3 cellular contexts compared by ENCODE assay signal in genomic region chr17:47376247-47376646, GRCh38.
A peak's percentile ranks its signal among the peaks of the same experiment; 100 is the strongest.
TF ChIP-seq lines count a peak whose summit lies in the region.

No MANE protein-coding gene starts in this region.

TF ChIP-seq in HepG2, 621 proteins besides CTCF, POLR2A, EP300 and RAD21:
- TF ChIP-seq ZNF556 (CRISPR knock-in tag; IDR thresholded peaks at IDR 0.05; ENCODE audit: borderline replicate concordance), result no peak
- no peak for TF ChIP-seq KLF6 (CRISPR knock-in tag; IDR thresholded peaks at IDR 0.05)
- peak; percentile 80 for TF ChIP-seq ATF7 (IDR thresholded peaks at IDR 0.05)
- no peak for TF ChIP-seq ATF7 (CRISPR knock-in tag; IDR thresholded peaks at IDR 0.05)
- TF ChIP-seq ZNF670 (CRISPR knock-in tag; IDR thresholded peaks at IDR 0.05; ENCODE audit: borderline replicate concordance), result no peak

TF ChIP-seq in HEK293, 187 proteins besides CTCF, POLR2A, EP300 and RAD21:
- TF ChIP-seq, protein P1, sequence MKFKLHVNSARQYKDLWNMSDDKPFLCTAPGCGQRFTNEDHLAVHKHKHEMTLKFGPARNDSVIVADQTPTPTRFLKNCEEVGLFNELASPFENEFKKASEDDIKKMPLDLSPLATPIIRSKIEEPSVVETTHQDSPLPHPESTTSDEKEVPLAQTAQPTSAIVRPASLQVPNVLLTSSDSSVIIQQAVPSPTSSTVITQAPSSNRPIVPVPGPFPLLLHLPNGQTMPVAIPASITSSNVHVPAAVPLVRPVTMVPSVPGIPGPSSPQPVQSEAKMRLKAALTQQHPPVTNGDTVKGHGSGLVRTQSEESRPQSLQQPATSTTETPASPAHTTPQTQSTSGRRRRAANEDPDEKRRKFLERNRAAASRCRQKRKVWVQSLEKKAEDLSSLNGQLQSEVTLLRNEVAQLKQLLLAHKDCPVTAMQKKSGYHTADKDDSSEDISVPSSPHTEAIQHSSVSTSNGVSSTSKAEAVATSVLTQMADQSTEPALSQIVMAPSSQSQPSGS (tag by site-specific recombination; IDR thresholded peaks at IDR 0.05; ENCODE audit: low read depth), result peak; percentile 54; the same call in 1 of the 2 replicates
- TF ChIP-seq, protein P2, sequence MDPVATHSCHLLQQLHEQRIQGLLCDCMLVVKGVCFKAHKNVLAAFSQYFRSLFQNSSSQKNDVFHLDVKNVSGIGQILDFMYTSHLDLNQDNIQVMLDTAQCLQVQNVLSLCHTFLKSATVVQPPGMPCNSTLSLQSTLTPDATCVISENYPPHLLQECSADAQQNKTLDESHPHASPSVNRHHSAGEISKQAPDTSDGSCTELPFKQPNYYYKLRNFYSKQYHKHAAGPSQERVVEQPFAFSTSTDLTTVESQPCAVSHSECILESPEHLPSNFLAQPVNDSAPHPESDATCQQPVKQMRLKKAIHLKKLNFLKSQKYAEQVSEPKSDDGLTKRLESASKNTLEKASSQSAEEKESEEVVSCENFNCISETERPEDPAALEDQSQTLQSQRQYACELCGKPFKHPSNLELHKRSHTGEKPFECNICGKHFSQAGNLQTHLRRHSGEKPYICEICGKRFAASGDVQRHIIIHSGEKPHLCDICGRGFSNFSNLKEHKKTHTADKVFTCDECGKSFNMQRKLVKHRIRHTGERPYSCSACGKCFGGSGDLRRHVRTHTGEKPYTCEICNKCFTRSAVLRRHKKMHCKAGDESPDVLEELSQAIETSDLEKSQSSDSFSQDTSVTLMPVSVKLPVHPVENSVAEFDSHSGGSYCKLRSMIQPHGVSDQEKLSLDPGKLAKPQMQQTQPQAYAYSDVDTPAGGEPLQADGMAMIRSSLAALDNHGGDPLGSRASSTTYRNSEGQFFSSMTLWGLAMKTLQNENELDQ (tag by site-specific recombination; IDR thresholded peaks at IDR 0.05; ENCODE audit: low read depth), result no peak
- TF ChIP-seq ZNF837 (tag by site-specific recombination; IDR thresholded peaks at IDR 0.05) (no peak), KLF9 (tag by site-specific recombination; IDR thresholded peaks at IDR 0.05; ENCODE audit: low read depth) (no peak), ZFP69B (tag by site-specific recombination; IDR thresholded peaks at IDR 0.05) (no peak)

TF ChIP-seq in GM12878, 131 proteins besides CTCF, POLR2A, EP300 and RAD21:
- no peak for TF ChIP-seq TCF7 (IDR thresholded peaks at IDR 0.05; ENCODE audit: borderline replicate concordance)
- TF ChIP-seq, protein P3, sequence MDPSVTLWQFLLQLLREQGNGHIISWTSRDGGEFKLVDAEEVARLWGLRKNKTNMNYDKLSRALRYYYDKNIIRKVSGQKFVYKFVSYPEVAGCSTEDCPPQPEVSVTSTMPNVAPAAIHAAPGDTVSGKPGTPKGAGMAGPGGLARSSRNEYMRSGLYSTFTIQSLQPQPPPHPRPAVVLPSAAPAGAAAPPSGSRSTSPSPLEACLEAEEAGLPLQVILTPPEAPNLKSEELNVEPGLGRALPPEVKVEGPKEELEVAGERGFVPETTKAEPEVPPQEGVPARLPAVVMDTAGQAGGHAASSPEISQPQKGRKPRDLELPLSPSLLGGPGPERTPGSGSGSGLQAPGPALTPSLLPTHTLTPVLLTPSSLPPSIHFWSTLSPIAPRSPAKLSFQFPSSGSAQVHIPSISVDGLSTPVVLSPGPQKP (IDR thresholded peaks at IDR 0.05; ENCODE audit: low read depth, low read length), result no peak
- no peak for TF ChIP-seq STAT1 (conservative IDR thresholded peaks at IDR 0.05)
- TF ChIP-seq GATAD2B (conservative IDR thresholded peaks at IDR 0.05; ENCODE audit: low read depth), result no peak
- TF ChIP-seq, protein P4, sequence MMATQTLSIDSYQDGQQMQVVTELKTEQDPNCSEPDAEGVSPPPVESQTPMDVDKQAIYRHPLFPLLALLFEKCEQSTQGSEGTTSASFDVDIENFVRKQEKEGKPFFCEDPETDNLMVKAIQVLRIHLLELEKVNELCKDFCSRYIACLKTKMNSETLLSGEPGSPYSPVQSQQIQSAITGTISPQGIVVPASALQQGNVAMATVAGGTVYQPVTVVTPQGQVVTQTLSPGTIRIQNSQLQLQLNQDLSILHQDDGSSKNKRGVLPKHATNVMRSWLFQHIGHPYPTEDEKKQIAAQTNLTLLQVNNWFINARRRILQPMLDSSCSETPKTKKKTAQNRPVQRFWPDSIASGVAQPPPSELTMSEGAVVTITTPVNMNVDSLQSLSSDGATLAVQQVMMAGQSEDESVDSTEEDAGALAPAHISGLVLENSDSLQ (IDR thresholded peaks at IDR 0.05), result no peak
- TF ChIP-seq PAX8 (IDR thresholded peaks at IDR 0.05), result no peak
- no peak for TF ChIP-seq NFIC (IDR thresholded peaks at IDR 0.05; ENCODE audit: low read depth, low read length)
- TF ChIP-seq RAD51 (IDR thresholded peaks at IDR 0.05), result no peak
- TF ChIP-seq PML (IDR thresholded peaks at IDR 0.05; ENCODE audit: low read length), result no peak
- TF ChIP-seq, protein P5, sequence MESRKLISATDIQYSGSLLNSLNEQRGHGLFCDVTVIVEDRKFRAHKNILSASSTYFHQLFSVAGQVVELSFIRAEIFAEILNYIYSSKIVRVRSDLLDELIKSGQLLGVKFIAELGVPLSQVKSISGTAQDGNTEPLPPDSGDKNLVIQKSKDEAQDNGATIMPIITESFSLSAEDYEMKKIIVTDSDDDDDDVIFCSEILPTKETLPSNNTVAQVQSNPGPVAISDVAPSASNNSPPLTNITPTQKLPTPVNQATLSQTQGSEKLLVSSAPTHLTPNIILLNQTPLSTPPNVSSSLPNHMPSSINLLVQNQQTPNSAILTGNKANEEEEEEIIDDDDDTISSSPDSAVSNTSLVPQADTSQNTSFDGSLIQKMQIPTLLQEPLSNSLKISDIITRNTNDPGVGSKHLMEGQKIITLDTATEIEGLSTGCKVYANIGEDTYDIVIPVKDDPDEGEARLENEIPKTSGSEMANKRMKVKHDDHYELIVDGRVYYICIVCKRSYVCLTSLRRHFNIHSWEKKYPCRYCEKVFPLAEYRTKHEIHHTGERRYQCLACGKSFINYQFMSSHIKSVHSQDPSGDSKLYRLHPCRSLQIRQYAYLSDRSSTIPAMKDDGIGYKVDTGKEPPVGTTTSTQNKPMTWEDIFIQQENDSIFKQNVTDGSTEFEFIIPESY (IDR thresholded peaks at IDR 0.05), result no peak
- TF ChIP-seq SMC3 (IDR thresholded peaks at IDR 0.05; ENCODE audit: borderline replicate concordance, low read length), result no peak
- TF ChIP-seq BCL11A (IDR thresholded peaks at IDR 0.05; ENCODE audit: low read depth, low read length), result no peak
- TF ChIP-seq SUZ12 (IDR thresholded peaks at IDR 0.05; ENCODE audit: unreplicated experiment), result no peak
- TF ChIP-seq POU2F2 (IDR thresholded peaks at IDR 0.05; ENCODE audit: borderline replicate concordance, low read depth, low read length), result no peak
- no peak for TF ChIP-seq SMAD5 (IDR thresholded peaks at IDR 0.05; ENCODE audit: low read depth)
- no peak for TF ChIP-seq SMAD1 (IDR thresholded peaks at IDR 0.05; ENCODE audit: low read depth, partially characterized antibody)
- no peak for TF ChIP-seq ATF7 (IDR thresholded peaks at IDR 0.05; ENCODE audit: low read depth)
- no peak for TF ChIP-seq NFYA (IDR thresholded peaks at IDR 0.05; ENCODE audit: borderline replicate concordance, low read depth, low read length)
- no peak for TF ChIP-seq MTA2 (IDR thresholded peaks at IDR 0.05; ENCODE audit: low read depth)
